In the genomic region with DNA sequence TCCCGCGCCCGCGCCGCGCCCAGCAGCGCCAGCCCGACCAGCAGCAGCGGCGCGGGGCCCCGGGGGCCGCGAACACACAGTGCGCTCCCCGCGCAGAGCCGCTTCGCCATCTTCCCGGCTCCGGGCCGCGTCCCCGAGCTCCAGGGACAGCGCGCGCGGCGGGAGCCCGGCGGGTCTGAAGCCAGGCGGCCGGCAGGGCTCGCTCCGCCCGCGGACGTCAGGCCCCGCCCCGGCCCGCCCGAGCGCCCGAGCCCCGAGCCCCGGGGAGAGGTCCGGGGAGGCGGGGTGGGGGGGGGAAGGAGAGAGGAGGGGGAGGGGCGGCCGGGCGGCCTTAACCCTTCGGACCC, we compare ENCODE assay signal across 8 cellular contexts. TPM values are rescaled to one million over a fixed set of nuclear protein-coding genes. Genes with fewer than 3 reads are reported as not detected.
DNase-seq lines count a peak whose midpoint lies in the region; ATAC-seq, FAIRE-seq and TF ChIP-seq lines count a peak whose summit lies in the region.

A gene with protein sequence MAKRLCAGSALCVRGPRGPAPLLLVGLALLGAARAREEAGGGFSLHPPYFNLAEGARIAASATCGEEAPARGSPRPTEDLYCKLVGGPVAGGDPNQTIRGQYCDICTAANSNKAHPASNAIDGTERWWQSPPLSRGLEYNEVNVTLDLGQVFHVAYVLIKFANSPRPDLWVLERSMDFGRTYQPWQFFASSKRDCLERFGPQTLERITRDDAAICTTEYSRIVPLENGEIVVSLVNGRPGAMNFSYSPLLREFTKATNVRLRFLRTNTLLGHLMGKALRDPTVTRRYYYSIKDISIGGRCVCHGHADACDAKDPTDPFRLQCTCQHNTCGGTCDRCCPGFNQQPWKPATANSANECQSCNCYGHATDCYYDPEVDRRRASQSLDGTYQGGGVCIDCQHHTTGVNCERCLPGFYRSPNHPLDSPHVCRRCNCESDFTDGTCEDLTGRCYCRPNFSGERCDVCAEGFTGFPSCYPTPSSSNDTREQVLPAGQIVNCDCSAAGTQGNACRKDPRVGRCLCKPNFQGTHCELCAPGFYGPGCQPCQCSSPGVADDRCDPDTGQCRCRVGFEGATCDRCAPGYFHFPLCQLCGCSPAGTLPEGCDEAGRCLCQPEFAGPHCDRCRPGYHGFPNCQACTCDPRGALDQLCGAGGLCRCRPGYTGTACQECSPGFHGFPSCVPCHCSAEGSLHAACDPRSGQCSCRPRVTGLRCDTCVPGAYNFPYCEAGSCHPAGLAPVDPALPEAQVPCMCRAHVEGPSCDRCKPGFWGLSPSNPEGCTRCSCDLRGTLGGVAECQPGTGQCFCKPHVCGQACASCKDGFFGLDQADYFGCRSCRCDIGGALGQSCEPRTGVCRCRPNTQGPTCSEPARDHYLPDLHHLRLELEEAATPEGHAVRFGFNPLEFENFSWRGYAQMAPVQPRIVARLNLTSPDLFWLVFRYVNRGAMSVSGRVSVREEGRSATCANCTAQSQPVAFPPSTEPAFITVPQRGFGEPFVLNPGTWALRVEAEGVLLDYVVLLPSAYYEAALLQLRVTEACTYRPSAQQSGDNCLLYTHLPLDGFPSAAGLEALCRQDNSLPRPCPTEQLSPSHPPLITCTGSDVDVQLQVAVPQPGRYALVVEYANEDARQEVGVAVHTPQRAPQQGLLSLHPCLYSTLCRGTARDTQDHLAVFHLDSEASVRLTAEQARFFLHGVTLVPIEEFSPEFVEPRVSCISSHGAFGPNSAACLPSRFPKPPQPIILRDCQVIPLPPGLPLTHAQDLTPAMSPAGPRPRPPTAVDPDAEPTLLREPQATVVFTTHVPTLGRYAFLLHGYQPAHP (N-terminal part only) (minus strand): TSS at position 177 of the 347 bp plus-strand sequence. CDS start 67 bp downstream, at position 110.

- no peak for TF ChIP-seq CTCF in AG10803 (conservative IDR thresholded peaks at IDR 0.05; ENCODE audit: low read length)
- TF ChIP-seq CTCF in endothelial cell (IDR thresholded peaks at IDR 0.05; ENCODE audit: unreplicated experiment), result no peak
- TF ChIP-seq CTCF in mesothelial cell of epicardium (IDR thresholded peaks at IDR 0.05; ENCODE audit: unreplicated experiment), result no peak

- H3K36me3 Mint-ChIP-seq in endothelial cell (ENCODE audit: low read depth, unreplicated experiment) (no peaks in the 10 kb centered on the region), mesothelial cell of epicardium (no peaks in the 10 kb centered on the region)

- no peaks in the 10 kb centered on the region for H3K9me3 Mint-ChIP-seq in endothelial cell (ENCODE audit: unreplicated experiment)
- no peaks in the 10 kb centered on the region for H3K9me3 Mint-ChIP-seq in mesothelial cell of epicardium

- H3K4me1 Mint-ChIP-seq in endothelial cell (ENCODE audit: unreplicated experiment) (peaks cover 5% of the 10 kb centered on the region), mesothelial cell of epicardium (peaks cover 54% of the 10 kb centered on the region)

- no peak for FAIRE-seq in GM19239 (lab: Jason Lieb, UNC)
- FAIRE-seq in urothelium cell line (lab: Jason Lieb, UNC), result no peak

- ATAC-seq in HG03139 (IDR thresholded peaks at IDR 0.05; ENCODE audit: unreplicated experiment), result no peak

- H3K27ac ChIP-seq in SJSA1, result no peak within 1 kb of the TSS

- peaks cover 27% of the 10 kb centered on the region for H3K27me3 ChIP-seq in SJSA1 (replicated peaks)

- peaks cover 78% of the 10 kb centered on the region for H3K4me1 ChIP-seq in SJSA1 (replicated peaks)

- H3K36me3 ChIP-seq in SJSA1, result no peaks in the 10 kb centered on the region

- H3K4me3 Mint-ChIP-seq in endothelial cell (ENCODE audit: unreplicated experiment) (no peak within 1 kb of the TSS), mesothelial cell of epicardium (peak within 1 kb of the TSS; percentile 75)

- no peaks in the 10 kb centered on the region for H3K9me3 ChIP-seq in SJSA1 (replicated peaks)

- H3K27me3 Mint-ChIP-seq in endothelial cell (ENCODE audit: unreplicated experiment) (peaks cover 7% of the 10 kb centered on the region), mesothelial cell of epicardium (ENCODE audit: low read depth) (no peaks in the 10 kb centered on the region)

- H3K4me3 ChIP-seq in AG10803 (ENCODE audit: low read length), result peak within 1 kb of the TSS; percentile 46
- H3K4me3 ChIP-seq in SJSA1, result peak within 1 kb of the TSS; percentile 47

- DNase-seq in AG10803 (ENCODE audit: low read depth), result no peak
- peak; percentile 74 for DNase-seq in GM19239 (ENCODE audit: insufficient read length, low spot score)
- DNase-seq in SJSA1 (ENCODE audit: low read depth in 1 of 2, low spot score in 2 of 2), result no peak
- DNase-seq in endothelial cell (ENCODE audit: low spot score), result peak; percentile 54
- peak in 1 of 2 experiments; percentile 71 for DNase-seq in mesothelial cell of epicardium (ENCODE audit: low spot score in 2 of 2, unreplicated experiment in 2 of 2)
- peak; percentile 87 for DNase-seq in urothelium cell line (ENCODE audit: low spot score)
- DNase-seq in activated CD4-positive, alpha-beta T cell treated with anti-CD3 and anti-CD28 coated beads for 48 hours, result no peak

- H3K27ac Mint-ChIP-seq in endothelial cell (ENCODE audit: unreplicated experiment) (no peak within 1 kb of the TSS), mesothelial cell of epicardium (peak within 1 kb of the TSS; percentile 94)

RNA-seq across cellular contexts. Expression of the gene that starts here (rescaled TPM):
- 3.2 and 3.6 TPM in 2 replicates for total RNA-seq in SJSA1 (2014; rRNA removed; shearing (Covaris generic))
- total RNA-seq in endothelial cell (ENCODE audit: unreplicated experiment), result 34.5 TPM
- 571 to 618 TPM (median 601 TPM) in 3 replicates for total RNA-seq in mesothelial cell of epicardium

Comparison
In these comparisons a context has a peak if more than half of its experiments do, and no peak if none do; other contexts are left out.
1. RNA of the gene that starts here (total RNA-seq): 571 to 618 TPM in mesothelial cell of epicardium; 34.5 TPM in endothelial cell (single experiment) and 3.2 to 3.6 TPM in SJSA1; every median in the first group is over 10 times any median in the second.
2. DNase-seq: peak in GM19239 (single experiment), endothelial cell (single experiment) and urothelium cell line (single experiment); none in AG10803 (single experiment), SJSA1 (0 of 2) and activated CD4-positive, alpha-beta T cell treated with anti-CD3 and anti-CD28 coated beads for 48 hours (single experiment).